ENCODE assay signal across 21 cellular contexts in genomic region chr14:89293349-89293916, GRCh38.
DNase-seq lines count a peak whose midpoint lies in the region; ATAC-seq and TF ChIP-seq lines count a peak whose summit lies in the region.
"Had no signal": no experiment of that assay in that cellular context is flagged by ENCODE, and none has a peak within 500 bp of the region (broad histone marks: within the 10 kb centered on the region; RNA-seq: fewer than 3 reads in every experiment).

No MANE protein-coding gene starts in this region.

- H3K4me3 ChIP-seq in GM23338 (peak overlapping the region; percentile 4; the same call in 1 of the 2 replicates), OCI-LY1 (ENCODE audit: low read depth, low read length, poor library complexity, severe bottlenecking) (no peak overlapping the region), neural progenitor cell (no peak overlapping the region)
- H3K4me3 ChIP-seq: gastrocnemius medialis, K562, right lobe of liver had no signal

- H3K4me2 ChIP-seq in GM23338 (peak overlapping the region; percentile 54), OCI-LY1 (ENCODE audit: low read length) (peak overlapping the region; percentile 14; the same call in 1 of the 2 replicates), neural progenitor cell (peak overlapping the region; percentile 47)

- H3K36me3 ChIP-seq in GM23338 (ENCODE audit: insufficient read depth) (no peaks in the 10 kb centered on the region), OCI-LY1 (ENCODE audit: insufficient read depth, low read length) (peaks cover 5% of the 10 kb centered on the region; the same call in 1 of the 2 replicates), neural progenitor cell (no peaks in the 10 kb centered on the region)
- H3K36me3 ChIP-seq: gastrocnemius medialis, right lobe of liver had no signal

- H3K4me3 Mint-ChIP-seq in GM23338 = peak overlapping the region; percentile 12; the same call in 2 of the 3 replicates
- no peak overlapping the region for H3K4me3 Mint-ChIP-seq in neural progenitor cell
- H3K4me3 Mint-ChIP-seq: activated CD4-positive, alpha-beta T cell treated with anti-CD3 and anti-CD28 coated beads, Interleukin-2, amount 10 ng/mL, durations not matched to agents 24 days and 14 days had no signal

- peak overlapping the region; percentile 99 for H3K27ac ChIP-seq in GM23338 (ENCODE audit: low read depth)
- H3K27ac ChIP-seq in OCI-LY1 (ENCODE audit: low read depth, low read length, poor library complexity, severe bottlenecking) = peak overlapping the region; percentile 33
- no peak overlapping the region for H3K27ac ChIP-seq in neural progenitor cell
- H3K27ac ChIP-seq: epithelial cell of prostate, gastrocnemius medialis, right lobe of liver had no signal

- H3K4me1 ChIP-seq in GM23338 (ENCODE audit: insufficient read depth) = peaks cover 56% of the 10 kb centered on the region
- H3K4me1 ChIP-seq in OCI-LY1 (ENCODE audit: insufficient read depth, low read length, severe bottlenecking) = peaks cover 47% of the 10 kb centered on the region
- H3K4me1 ChIP-seq in neural progenitor cell = peaks cover 27% of the 10 kb centered on the region

- H3K36me3 Mint-ChIP-seq in GM23338 (ENCODE audit: low read depth) (peaks cover 57% of the 10 kb centered on the region), neural progenitor cell (peaks cover 4% of the 10 kb centered on the region)

- peaks cover 74% of the 10 kb centered on the region for H3K4me1 Mint-ChIP-seq in GM23338
- H3K4me1 Mint-ChIP-seq in neural progenitor cell = peaks cover 33% of the 10 kb centered on the region

- H3K27me3 Mint-ChIP-seq in GM23338 (ENCODE audit: insufficient read depth, low read depth, poor library complexity) (peaks cover 32% of the 10 kb centered on the region), neural progenitor cell (ENCODE audit: insufficient read depth, low read depth) (no peaks in the 10 kb centered on the region)
- H3K27me3 Mint-ChIP-seq: activated CD4-positive, alpha-beta T cell treated with anti-CD3 and anti-CD28 coated beads, Interleukin-2, amount 10 ng/mL, durations not matched to agents 24 days and 14 days had no signal

- DNase-seq in GM23338 (ENCODE audit: low spot score) = peak; percentile 88
- DNase-seq in iPS DF 19.7 (ENCODE audit: low read depth, low spot score) = peak; percentile 79
- no peak for DNase-seq in neural progenitor cell (ENCODE audit: low spot score)
- DNase-seq in SIG-M5 treated with dmso at 0.1 percent for 504 hours (lab: John Stamatoyannopoulos, UW; ENCODE audit: unreplicated experiment) = no peak
- DNase-seq: activated CD4-positive, alpha-beta T cell treated with anti-CD3 and anti-CD28 coated beads, Interleukin-2, amount 10 ng/mL, durations not matched to agents 24 days and 14 days; activated CD8-positive, alpha-beta memory T cell treated with anti-CD3 and anti-CD28 coated beads, Interleukin-2, amount 50 U/mL, for 4 hours; activated naive CD4-positive, alpha-beta T cell; Calu3; cortex of kidney; gastrocnemius medialis; kidney; MV-4-11; NCI-H2081; NCI-H510A; stimulated activated CD4-positive, alpha-beta T cell treated with anti-CD3 and anti-CD28 coated beads, Interleukin-1b, Interleukin-23, amount 100 ng/mL, for 48 hours had no signal

- H4K20me1 ChIP-seq in GM23338 (replicated peaks; ENCODE audit: insufficient read depth) (no peaks in the 10 kb centered on the region), OCI-LY1 (ENCODE audit: insufficient read depth, low read length) (no peaks in the 10 kb centered on the region), neural progenitor cell (ENCODE audit: low read depth) (peaks cover 51% of the 10 kb centered on the region)

- H3K27ac Mint-ChIP-seq in GM23338 (peak overlapping the region; percentile 94), neural progenitor cell (peak overlapping the region; percentile 16)

- TF ChIP-seq CTCF in GM23338 (conservative IDR thresholded peaks at IDR 0.05; ENCODE audit: low read depth in 2 of 2) (no peak), OCI-LY1 (IDR thresholded peaks at IDR 0.05; ENCODE audit: low read length) (no peak), neural progenitor cell (IDR thresholded peaks at IDR 0.05) (no peak)

- peak; percentile 79 for ATAC-seq in GM23338
- ATAC-seq in GM18867 (IDR thresholded peaks at IDR 0.05; ENCODE audit: unreplicated experiment) = no peak
- ATAC-seq in HG03045 (IDR thresholded peaks at IDR 0.05; ENCODE audit: unreplicated experiment) = no peak
- ATAC-seq: gastrocnemius medialis, K562 had no signal

- H3K9me3 ChIP-seq in OCI-LY1 (ENCODE audit: low read length) (no peaks in the 10 kb centered on the region), neural progenitor cell (ENCODE audit: low read depth) (no peaks in the 10 kb centered on the region)
- H3K9me3 ChIP-seq: gastrocnemius medialis, right lobe of liver had no signal

- H3K27me3 ChIP-seq in GM23338 (ENCODE audit: insufficient read depth) = no peaks in the 10 kb centered on the region
- H3K27me3 ChIP-seq in OCI-LY1 (ENCODE audit: insufficient read depth, low read length) = no peaks in the 10 kb centered on the region
- no peaks in the 10 kb centered on the region for H3K27me3 ChIP-seq in neural progenitor cell
- H3K27me3 ChIP-seq: gastrocnemius medialis, right lobe of liver had no signal

- H2AFZ ChIP-seq in GM23338 (no peak overlapping the region), OCI-LY1 (ENCODE audit: low read length) (no peak overlapping the region), neural progenitor cell (replicated peaks) (no peak overlapping the region)

- H3K79me2 ChIP-seq in GM23338 (replicated peaks; ENCODE audit: insufficient read depth) (peaks cover 64% of the 10 kb centered on the region), OCI-LY1 (ENCODE audit: insufficient read depth, low read length) (no peaks in the 10 kb centered on the region), neural progenitor cell (ENCODE audit: low read depth) (peaks cover 14% of the 10 kb centered on the region)

- peaks cover 13% of the 10 kb centered on the region for H3F3A ChIP-seq in GM23338 (replicated peaks; ENCODE audit: low read depth)
- H3F3A ChIP-seq in OCI-LY1 (ENCODE audit: insufficient read depth, low read length) = no peaks in the 10 kb centered on the region
- H3F3A ChIP-seq in neural progenitor cell (ENCODE audit: low read depth) = peaks cover 12% of the 10 kb centered on the region

- H3K9ac ChIP-seq in OCI-LY1 (ENCODE audit: low read length) (no peak overlapping the region; the same call in 1 of the 2 replicates), neural progenitor cell (no peak overlapping the region)

- H3K9me3 Mint-ChIP-seq in GM23338 (no peaks in the 10 kb centered on the region; the same call in 2 of the 3 replicates), neural progenitor cell (no peaks in the 10 kb centered on the region)
- H3K9me3 Mint-ChIP-seq: activated CD4-positive, alpha-beta T cell treated with anti-CD3 and anti-CD28 coated beads, Interleukin-2, amount 10 ng/mL, durations not matched to agents 24 days and 14 days had no signal

- H3K9me2 ChIP-seq in GM23338 (ENCODE audit: insufficient read depth) (no peaks in the 10 kb centered on the region), OCI-LY1 (ENCODE audit: low read depth, low read length) (no peaks in the 10 kb centered on the region)

Comparison
In these comparisons a context has a peak if more than half of its experiments do, and no peak if none do; other contexts are left out.
1. DNase-seq: peak in GM23338 (single experiment) and iPS DF 19.7 (single experiment); none in neural progenitor cell (single experiment) and SIG-M5 treated with dmso at 0.1 percent for 504 hours (single experiment).
2. Peak in every context shown above with its lines, with median percentiles within 50 percentile points of each other: H3K4me2 ChIP-seq.